In the genomic region with DNA sequence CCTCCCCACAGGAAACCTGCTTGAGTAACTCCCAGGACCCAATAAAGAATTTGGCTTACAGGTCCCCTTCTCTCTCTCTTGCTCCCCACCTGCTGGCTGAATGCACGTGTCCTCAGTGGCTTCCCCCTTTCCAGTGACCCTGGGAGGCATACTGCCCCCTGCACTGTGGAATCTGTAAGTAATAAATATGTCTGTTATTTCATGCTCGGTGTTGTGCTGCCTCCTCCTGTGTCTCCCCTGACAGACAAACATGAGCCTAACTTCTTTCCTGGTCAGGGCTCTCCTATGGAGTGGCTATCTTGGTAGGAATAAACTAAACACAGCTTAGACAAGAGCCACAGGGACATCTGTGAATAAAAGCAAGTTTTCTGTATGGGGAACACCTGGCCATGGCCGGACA, we compare ENCODE assay signal across 16 cellular contexts.
DNase-seq lines count a peak whose midpoint lies in the region; ATAC-seq and TF ChIP-seq lines count a peak whose summit lies in the region.
"Had no signal": no experiment of that assay in that cellular context is flagged by ENCODE, and none has a peak within 500 bp of the region (broad histone marks: within the 10 kb centered on the region; RNA-seq: fewer than 3 reads in every experiment).

No MANE protein-coding gene starts in this region.

- H3K9me3 ChIP-seq in left ventricle myocardium inferior (replicated peaks) (no peaks in the 10 kb centered on the region), osteoblast (ENCODE audit: low read depth, low read length) (no peaks in the 10 kb centered on the region)
- H3K9me3 ChIP-seq: A549, Caco-2 had no signal

- H3K4me2 ChIP-seq in osteoblast (ENCODE audit: insufficient read depth, low read length) = no peak overlapping the region
- H3K4me2 ChIP-seq: A549 had no signal

- peak overlapping the region; percentile 27 for H2AFZ ChIP-seq in osteoblast (ENCODE audit: low read length)
- H2AFZ ChIP-seq: GM23248 had no signal

- H3K4me3 ChIP-seq in left ventricle myocardium inferior = no peak overlapping the region
- no peak overlapping the region for H3K4me3 ChIP-seq in osteoblast (ENCODE audit: insufficient read depth, low read length)
- H3K4me3 ChIP-seq: A549, GM23248 had no signal

- H3K36me3 Mint-ChIP-seq in progenitor cell of endocrine pancreas (ENCODE audit: insufficient read depth) = no peaks in the 10 kb centered on the region

- intact Hi-C loops in left ventricle myocardium inferior (cut with micrococcal nuclease) (no loop called here), left ventricle myocardium superior (cut with micrococcal nuclease) (loop anchor here (10.0 kb wide), 1 partner anchor 152 kb away; no protein-coding TSS in a partner anchor)

- no peaks in the 10 kb centered on the region for H3K9me3 Mint-ChIP-seq in progenitor cell of endocrine pancreas (ENCODE audit: low read depth)
- H3K9me3 Mint-ChIP-seq: CD4-positive, alpha-beta T cell had no signal

- no peaks in the 10 kb centered on the region for H3K79me2 ChIP-seq in osteoblast (ENCODE audit: insufficient read depth, low read length)

- H3K4me1 ChIP-seq in left ventricle myocardium inferior (peaks cover 45% of the 10 kb centered on the region), osteoblast (ENCODE audit: insufficient read depth, low read length) (no peaks in the 10 kb centered on the region)
- H3K4me1 ChIP-seq: A549, Caco-2 had no signal

- no peak overlapping the region for H3K27ac Mint-ChIP-seq in progenitor cell of endocrine pancreas
- H3K27ac Mint-ChIP-seq: CD4-positive, alpha-beta T cell had no signal

- H3K27me3 ChIP-seq in left ventricle myocardium inferior (ENCODE audit: low read depth) = no peaks in the 10 kb centered on the region
- no peaks in the 10 kb centered on the region for H3K27me3 ChIP-seq in osteoblast (ENCODE audit: insufficient read depth, low read length)

- DNase-seq in left ventricle myocardium inferior (no peak), left ventricle myocardium superior (no peak), SK-MEL-5 (ENCODE audit: low read depth, low spot score) (peak; percentile 8), kidney tubule cell (ENCODE audit: low spot score) (peak; percentile 30), osteoblast (ENCODE audit: insufficient read length, low spot score, missing footprints) (no peak), NCI-H1105 treated with DMSO at 0.1 percent for 48 hours (lab: John Stamatoyannopoulos, UW) (no peak), NCI-H748 (lab: John Stamatoyannopoulos, UW; ENCODE audit: unreplicated experiment) (no peak), progenitor cell of endocrine pancreas (ENCODE audit: low spot score, unreplicated experiment) (no peak)
- DNase-seq: AML-193; Caco-2; CD4-positive, alpha-beta T cell; GM23248; HCEC 1CT had no signal

- H3K27me3 Mint-ChIP-seq in progenitor cell of endocrine pancreas = no peaks in the 10 kb centered on the region

- peaks cover 3% of the 10 kb centered on the region for H3K4me1 Mint-ChIP-seq in progenitor cell of endocrine pancreas (ENCODE audit: low read depth)

- H3K36me3 ChIP-seq in left ventricle myocardium inferior = peaks cover 4% of the 10 kb centered on the region
- no peaks in the 10 kb centered on the region for H3K36me3 ChIP-seq in osteoblast (ENCODE audit: insufficient read depth, low read length)

- H4K20me1 ChIP-seq in osteoblast (ENCODE audit: insufficient read depth, low read length) = no peaks in the 10 kb centered on the region

- peak; percentile 11 for TF ChIP-seq CTCF in left ventricle myocardium inferior (IDR thresholded peaks at IDR 0.05; ENCODE audit: borderline replicate concordance)
- TF ChIP-seq CTCF in osteoblast (IDR thresholded peaks at IDR 0.05; ENCODE audit: extremely low read depth, low read depth, low read length) = no peak
- no peak for TF ChIP-seq CTCF in progenitor cell of endocrine pancreas (IDR thresholded peaks at IDR 0.05; ENCODE audit: unreplicated experiment)

- H3K27ac ChIP-seq in left ventricle myocardium inferior (replicated peaks) (peak overlapping the region; percentile 45), osteoblast (ENCODE audit: low read depth, low read length) (no peak overlapping the region)
- H3K27ac ChIP-seq: 22Rv1, C4-2B, GM23248 had no signal

- in situ Hi-C loops in SK-MEL-5 (cut with HindIII; ENCODE audit: low pct_unique_long_range_greater_than_20kb, low sequenced_read_pairs) = no loop called here

- H3K4me3 Mint-ChIP-seq in progenitor cell of endocrine pancreas (ENCODE audit: low read depth) = no peak overlapping the region
- H3K4me3 Mint-ChIP-seq: CD4-positive, alpha-beta T cell had no signal

- ATAC-seq in left ventricle myocardium superior = no peak
- ATAC-seq: A549 had no signal

Comparison
In these comparisons a context has a peak if more than half of its experiments do, and no peak if none do; other contexts are left out.
1. DNase-seq: peak in SK-MEL-5 (single experiment) and kidney tubule cell (single experiment); none in left ventricle myocardium inferior (single experiment), left ventricle myocardium superior (single experiment), osteoblast (single experiment), NCI-H1105 treated with DMSO at 0.1 percent for 48 hours (single experiment), NCI-H748 (single experiment) and progenitor cell of endocrine pancreas (single experiment).